In genomic region chr7:84238611-84239010, GRCh38 we compare ENCODE assay signal across 19 cellular contexts. TPM values are rescaled to one million over a fixed set of nuclear protein-coding genes. Genes with fewer than 3 reads are reported as not detected.
"Had no signal": no experiment of that assay in that cellular context is flagged by ENCODE, and none has a peak within 500 bp of the region (broad histone marks: within the 10 kb centered on the region; RNA-seq: fewer than 3 reads in every experiment).

No MANE protein-coding gene starts in this region.

- H3K9ac ChIP-seq: neural progenitor cell had no signal

- H3K27ac ChIP-seq: colonic mucosa, left lung, neural progenitor cell, right atrium auricular region, spleen, thoracic aorta, vagina had no signal

- H3K4me1 ChIP-seq: colonic mucosa, neural progenitor cell, right atrium auricular region, spleen, vagina had no signal

- H3K4me3 ChIP-seq: colonic mucosa, left lung, lung, neural progenitor cell, right atrium auricular region, spleen, thoracic aorta, vagina had no signal

- DNase-seq: activated B cell treated with CpG ODN at 0.5 μM for 24 hours; activated CD4-positive, alpha-beta T cell treated with anti-CD3 and anti-CD28 coated beads for 36 hours; activated CD4-positive, alpha-beta T cell treated with anti-CD3 and anti-CD28 coated beads, Interleukin-2, amount 50 U/mL, for 48 hours; activated naive CD4-positive, alpha-beta T cell treated with anti-CD3 and anti-CD28 coated beads for 36 hours; activated naive CD8-positive, alpha-beta T cell treated with anti-CD3 and anti-CD28 coated beads, Interleukin-2, amount 10 ng/mL, durations not matched to agents 7 days and 5 days; activated T-cell treated with anti-CD3 and anti-CD28 coated beads, Interleukin-2, amount 50 U/mL, for 48 hours; amniotic stem cell; colonic mucosa; left lung; naive thymus-derived CD8-positive, alpha-beta T cell; spleen; stimulated activated CD4-positive, alpha-beta T cell treated with anti-CD3 and anti-CD28 coated beads, Interleukin-4, amount 100 ng/mL, for 1 hour; stimulated activated naive CD4-positive, alpha-beta T cell treated with Interleukin-2 at 50 U/mL for 16 hours; T1000 had no signal

- H3K4me2 ChIP-seq: neural progenitor cell had no signal

- H3K36me3 ChIP-seq: colonic mucosa, left lung, neural progenitor cell, right atrium auricular region, spleen, thoracic aorta, vagina had no signal

- H3K9me3 ChIP-seq: colonic mucosa, right atrium auricular region, thoracic aorta, vagina had no signal

- H2AFZ ChIP-seq: neural progenitor cell had no signal

- H3K27me3 ChIP-seq: colonic mucosa, left lung, neural progenitor cell, right atrium auricular region, spleen, vagina had no signal

- ATAC-seq: activated CD4-positive, alpha-beta T cell treated with anti-CD3 and anti-CD28 coated beads for 36 hours; left lung; naive thymus-derived CD8-positive, alpha-beta T cell had no signal

RNA-seq across cellular contexts. Expression of gene SEMA3A, which starts 44.0 kb away (rescaled TPM):
- total RNA-seq: activated B cell treated with CpG ODN at 0.5 μM for 24 hours had no signal
